ENCODE assay signal across 17 cellular contexts in genomic region chr11:1349074-1349931, GRCh38. TPM values are rescaled to one million over a fixed set of nuclear protein-coding genes. Genes with fewer than 3 reads are reported as not detected.
DNase-seq lines count a peak whose midpoint lies in the region; ATAC-seq and TF ChIP-seq lines count a peak whose summit lies in the region.
"Had no signal": no experiment of that assay in that cellular context is flagged by ENCODE, and none has a peak within 500 bp of the region (broad histone marks: within the 10 kb centered on the region; RNA-seq: fewer than 3 reads in every experiment).

No MANE protein-coding gene starts in this region.

- H4K91ac ChIP-seq in neuronal stem cell (ENCODE audit: low read depth, low read length, poor library complexity), result peak overlapping the region; percentile 72

- peak overlapping the region; percentile 98 for H2BK120ac ChIP-seq in neuronal stem cell (ENCODE audit: low read depth, low read length)

- no peak for TF ChIP-seq CTCF in GM10266 (IDR thresholded peaks at IDR 0.05; ENCODE audit: control insufficient read depth, insufficient read depth, low read depth, missing control alignments)

- H3K4me3 ChIP-seq in neuronal stem cell (ENCODE audit: low read length in 2 of 2), result no peak overlapping the region
- H3K4me3 ChIP-seq: Peyer's patch had no signal

- H2BK5ac ChIP-seq in neuronal stem cell (ENCODE audit: low read length), result peak overlapping the region; percentile 71

- H3K9me3 ChIP-seq in neuronal stem cell (replicated peaks in 1 of 2; ENCODE audit: control insufficient read depth in 2 of 2, insufficient read depth in 1 of 2, low read depth in 1 of 2, low read length in 2 of 2), result no peaks in the 10 kb centered on the region
- H3K9me3 ChIP-seq: Caco-2, Peyer's patch had no signal

- H3K79me1 ChIP-seq in neuronal stem cell (ENCODE audit: low read depth, low read length), result no peaks in the 10 kb centered on the region

- H3K36me3 ChIP-seq in neuronal stem cell (replicated peaks in 1 of 2; ENCODE audit: control insufficient read depth in 2 of 2, insufficient read depth in 2 of 2, low read length in 2 of 2), result no peaks in the 10 kb centered on the region
- H3K36me3 ChIP-seq: Peyer's patch had no signal

- no peak overlapping the region for H3K9ac ChIP-seq in neuronal stem cell (ENCODE audit: low read depth, low read length, poor library complexity)

- H2AK5ac ChIP-seq in neuronal stem cell (ENCODE audit: low read depth, low read length), result peak overlapping the region; percentile 98

- H2BK12ac ChIP-seq in neuronal stem cell (ENCODE audit: low read length), result peak overlapping the region; percentile 99

- ATAC-seq in left cardiac atrium (no peak), GM21723 (IDR thresholded peaks at IDR 0.05; ENCODE audit: unreplicated experiment) (no peak)

- H4K8ac ChIP-seq in neuronal stem cell (ENCODE audit: low read depth, low read length), result no peak overlapping the region

- H3K18ac ChIP-seq in neuronal stem cell (ENCODE audit: low read length), result peak overlapping the region; percentile 93

- H3K23ac ChIP-seq in neuronal stem cell (ENCODE audit: low read depth, low read length, poor library complexity), result no peak overlapping the region

- peak overlapping the region; percentile 100 for H2BK15ac ChIP-seq in neuronal stem cell (ENCODE audit: low read length)

- peaks cover 0 to 25% (median 0%) of the 10 kb centered on the region in 3 experiments for H3K27me3 ChIP-seq in neuronal stem cell (ENCODE audit: control insufficient read depth in 3 of 3, insufficient read depth in 3 of 3, low read depth in 1 of 3, low read length in 3 of 3)
- H3K27me3 ChIP-seq: Peyer's patch had no signal

- intact Hi-C loops in cardiac septum (cut with DNase I), result no loop called here
- intact Hi-C loops in left cardiac atrium (cut with DNase I), result no loop called here

- WGBS in neuronal stem cell (ENCODE audit: extremely low coverage in 2 of 2, insufficient read length in 2 of 2, insufficient replicate concordance in 1 of 2), 2 donors, result no CpG with 5 or more reads among the region's 36 CpGs

- peak; percentile 64 for DNase-seq in cardiac septum (ENCODE audit: low spot score)
- no peak for DNase-seq in left cardiac atrium
- peak; percentile 18 for DNase-seq in iPS-NIHi7 (ENCODE audit: extremely low spot score)
- DNase-seq in neuronal stem cell (ENCODE audit: low spot score), result no peak
- no peak for DNase-seq in NCI-H82 (lab: John Stamatoyannopoulos, UW)
- DNase-seq in GM10266 (ENCODE audit: extremely low spot score), result no peak
- no peak for DNase-seq in NCI-H2196 treated with DMSO at 0.1 percent for 48 hours (lab: John Stamatoyannopoulos, UW; ENCODE audit: unreplicated experiment)
- DNase-seq: MM.1S, NCI-H1105, NCI-H187, NCI-H2171, NCI-H510A, Right ventricle myocardium superior had no signal

- no peak overlapping the region for H3K27ac ChIP-seq in neuronal stem cell (replicated peaks; ENCODE audit: low read length)
- H3K27ac ChIP-seq: C4-2B, Peyer's patch had no signal

- H3K4me2 ChIP-seq in neuronal stem cell (ENCODE audit: insufficient read depth, low read length, poor library complexity, severe bottlenecking), result no peak overlapping the region

- no peak overlapping the region for H3K4ac ChIP-seq in neuronal stem cell (ENCODE audit: low read length)

- peak overlapping the region; percentile 75 for H3K14ac ChIP-seq in neuronal stem cell (ENCODE audit: low read length)

- peaks cover 23 to 24% of the 10 kb centered on the region in 2 donors for H3K4me1 ChIP-seq in neuronal stem cell (ENCODE audit: control insufficient read depth in 2 of 2, insufficient read depth in 1 of 2, low read depth in 1 of 2, low read length in 2 of 2)
- H3K4me1 ChIP-seq: Peyer's patch had no signal

- H2AFZ ChIP-seq in neuronal stem cell (ENCODE audit: low read length), result peak overlapping the region; percentile 78

RNA-seq across cellular contexts. Expression of gene TOLLIP, which starts 39.9 kb away (rescaled TPM):
- 46.9 TPM for total RNA-seq in cardiac septum
- total RNA-seq in left cardiac atrium, result 10 to 100 TPM; 43.4 to 50.8 TPM
- polyA plus RNA-seq in neuronal stem cell (2013, experiment 1 of 2), result 16.5 TPM
- 15.3 TPM for polyA plus RNA-seq in neuronal stem cell (2013, experiment 2 of 2)

RNA-seq across cellular contexts. Expression of gene BRSK2, which starts 40.4 kb away (rescaled TPM):
- total RNA-seq in cardiac septum (0.16 TPM), left cardiac atrium (1 to 10 TPM; 1.3 to 1.6 TPM)
- 24.4 TPM for polyA plus RNA-seq in neuronal stem cell (2013, experiment 1 of 2)
- 23.0 TPM for polyA plus RNA-seq in neuronal stem cell (2013, experiment 2 of 2)

Comparison
In these comparisons a context has a peak if more than half of its experiments do, and no peak if none do; other contexts are left out.
1. DNase-seq: peak in cardiac septum (single experiment) and iPS-NIHi7 (single experiment); none in left cardiac atrium (single experiment), neuronal stem cell (single experiment), NCI-H82 (single experiment), GM10266 (single experiment) and NCI-H2196 treated with DMSO at 0.1 percent for 48 hours (single experiment).